8 cellular contexts compared by ENCODE assay signal in the genomic region with DNA sequence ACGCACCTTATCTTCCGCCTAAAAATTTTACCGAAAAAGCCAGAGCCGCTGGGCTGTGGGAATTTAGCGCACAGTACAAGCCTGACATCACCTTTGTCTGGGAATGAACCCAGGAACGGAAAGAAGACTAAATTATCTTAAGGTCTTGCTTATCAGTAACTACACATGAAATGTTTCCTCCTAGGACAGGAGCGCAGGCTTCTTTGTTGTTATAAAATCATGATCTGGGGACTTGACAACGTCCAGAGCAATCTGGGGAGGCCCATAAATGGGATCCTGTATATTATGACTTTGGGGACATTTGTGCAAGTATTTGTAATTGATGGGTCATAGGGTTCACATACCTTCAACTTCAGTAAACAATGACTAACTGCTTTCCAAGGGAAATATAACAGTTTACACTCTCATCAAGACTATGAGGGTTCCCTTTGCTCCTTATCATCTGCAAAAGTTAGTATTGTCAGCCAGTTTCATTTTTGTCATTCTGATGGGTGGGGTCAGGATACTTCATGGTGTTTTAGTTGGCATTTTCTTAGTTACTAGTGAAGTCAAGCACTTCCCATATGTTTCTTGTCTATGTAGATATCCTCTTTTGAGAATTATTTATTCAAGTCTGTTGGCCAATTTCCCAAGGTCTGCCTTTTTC.
DNase-seq lines count a peak whose midpoint lies in the region; ATAC-seq and TF ChIP-seq lines count a peak whose summit lies in the region.

No MANE protein-coding gene starts in this region.

- intact Hi-C loops in Right ventricle myocardium inferior (cut with DNase I): loop anchor here (1.0 to 10.0 kb wide), 2 partner anchors 215 to 250 kb away; no protein-coding TSS in a partner anchor

- H3K27me3 ChIP-seq in right atrium auricular region: no peaks in the 10 kb centered on the region

- TF ChIP-seq CTCF in right atrium auricular region (IDR thresholded peaks at IDR 0.05): peak; percentile 2 to 7

- DNase-seq in right atrium auricular region (ENCODE audit: low spot score): no peak
- no peak for DNase-seq in Right ventricle myocardium inferior (ENCODE audit: missing footprints)
- no peak for DNase-seq in SK-N-MC (ENCODE audit: low read depth, low spot score)
- peak; percentile 43 for DNase-seq in iris pigment epithelial cell (ENCODE audit: low read depth)
- no peak for DNase-seq in DMS153 treated with DMSO at 0.1 percent for 48 hours (lab: John Stamatoyannopoulos, UW; ENCODE audit: unreplicated experiment)
- DNase-seq in superior temporal gyrus (ENCODE audit: extremely low spot score): no peak
- DNase-seq in amniotic stem cell (lab: John Stamatoyannopoulos, UW): no peak

- H3K36me3 ChIP-seq in right atrium auricular region: no peaks in the 10 kb centered on the region
- H3K36me3 ChIP-seq in SK-N-MC (ENCODE audit: insufficient read depth, low read length): no peaks in the 10 kb centered on the region

- ATAC-seq in Right ventricle myocardium inferior: no peak
- ATAC-seq in HG03135 (IDR thresholded peaks at IDR 0.05; ENCODE audit: unreplicated experiment): no peak

- peaks cover 0 to 6% of the 10 kb centered on the region in 2 donors for H3K9me3 ChIP-seq in right atrium auricular region
- peaks cover 7% of the 10 kb centered on the region; the same call in 1 of the 2 replicates for H3K9me3 ChIP-seq in SK-N-MC (ENCODE audit: low read depth, low read length)

- no peak overlapping the region for H3K9ac ChIP-seq in SK-N-MC (ENCODE audit: insufficient read length)

- H3K4me3 ChIP-seq in right atrium auricular region (peak overlapping the region in 1 of 2 donors; percentile 39), SK-N-MC (peak overlapping the region; percentile 77)

- H3K4me1 ChIP-seq in right atrium auricular region: peaks cover 0 to 12% of the 10 kb centered on the region in 2 donors

- H3K27ac ChIP-seq in right atrium auricular region: peak overlapping the region in 1 of 2 donors; percentile 13
- H3K27ac ChIP-seq in SK-N-MC: no peak overlapping the region
